In the genomic region with DNA sequence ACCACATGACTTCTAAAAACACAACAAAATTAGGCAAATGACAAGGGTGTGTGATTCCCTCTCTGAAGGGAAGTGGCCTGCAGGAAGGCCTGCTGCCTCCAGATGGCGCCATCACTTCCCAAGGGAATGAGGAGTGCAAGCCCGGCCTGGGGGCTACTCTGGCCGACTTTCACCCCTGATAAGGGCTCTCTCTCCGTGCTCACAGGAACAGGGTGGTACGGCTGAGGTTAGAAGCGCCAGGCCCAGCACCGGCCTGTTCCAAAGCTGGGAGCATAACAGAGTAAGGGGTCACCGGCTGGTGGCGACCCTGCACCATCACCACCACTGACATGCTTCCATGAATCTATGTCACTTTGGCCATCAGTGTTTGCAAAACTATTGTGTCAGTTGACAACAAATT, we compare ENCODE assay signal across 10 cellular contexts. TPM values are rescaled to one million over a fixed set of nuclear protein-coding genes. Genes with fewer than 3 reads are reported as not detected.
A peak's percentile ranks its signal among the peaks of the same experiment; 100 is the strongest.
DNase-seq lines count a peak whose midpoint lies in the region; ATAC-seq, FAIRE-seq and TF ChIP-seq lines count a peak whose summit lies in the region.
"Had no signal": no experiment of that assay in that cellular context is flagged by ENCODE, and none has a peak within 500 bp of the region (broad histone marks: within the 10 kb centered on the region; RNA-seq: fewer than 3 reads in every experiment).

No MANE protein-coding gene starts in this region.

- no peaks in the 10 kb centered on the region for H3K27me3 Mint-ChIP-seq in activated T-cell treated with anti-CD3 and anti-CD28 coated beads, Interleukin-2, amount 50 U/mL, for 72 hours (ENCODE audit: low read depth)
- H3K27me3 Mint-ChIP-seq: activated B cell treated with CpG ODN at 0.5 μM for 24 hours had no signal

- no peak overlapping the region for H3K27ac Mint-ChIP-seq in activated T-cell treated with anti-CD3 and anti-CD28 coated beads, Interleukin-2, amount 50 U/mL, for 72 hours
- H3K27ac Mint-ChIP-seq: activated B cell treated with CpG ODN at 0.5 μM for 24 hours had no signal

- no peaks in the 10 kb centered on the region for H3K4me1 ChIP-seq in hepatocyte (ENCODE audit: insufficient read depth)

- DNase-seq in NCI-H2081 (lab: John Stamatoyannopoulos, UW) (peak; percentile 20 to 27), NCI-H2081 treated with DMSO at 0.1 percent for 48 hours (lab: John Stamatoyannopoulos, UW) (no peak), HTR-8/SVneo (ENCODE audit: insufficient read length, low spot score) (peak; percentile 52), hepatocyte (ENCODE audit: low spot score) (peak; percentile 58)
- DNase-seq in activated T-cell treated with anti-CD3 and anti-CD28 coated beads, Interleukin-2, amount 50 U/mL, for 72 hours: peak; percentile 35 to 46
- DNase-seq in stimulated activated CD8-positive, alpha-beta memory T cell treated with anti-CD3 and anti-CD28 coated beads, Interleukin-7, amount 100 ng/mL, for 24 hours (ENCODE audit: low read depth): peak; percentile 8
- DNase-seq: activated B cell treated with CpG ODN at 0.5 μM for 24 hours had no signal

- no peak overlapping the region for H3K27ac ChIP-seq in hepatocyte
- H3K27ac ChIP-seq: BLaER1 treated with 17β-estradiol and CSF1 and Interleukin-3, amounts not matched to agents 10 nM and 100 nM had no signal

- no peak overlapping the region for H2AFZ ChIP-seq in hepatocyte

- H3K27me3 ChIP-seq in hepatocyte: no peaks in the 10 kb centered on the region
- H3K27me3 ChIP-seq: BLaER1 treated with 17β-estradiol and CSF1 and Interleukin-3, amounts not matched to agents 10 nM and 100 nM had no signal

- peak; percentile 61 for TF ChIP-seq CTCF in hepatocyte (IDR thresholded peaks at IDR 0.05; ENCODE audit: poor library complexity)

- peak in 1 of 2 donors; percentile 19 for ATAC-seq in activated T-cell treated with anti-CD3 and anti-CD28 coated beads, Interleukin-2, amount 50 U/mL, for 72 hours (replicated peaks in 1 of 2)
- ATAC-seq in GM18868 (IDR thresholded peaks at IDR 0.05; ENCODE audit: unreplicated experiment) (no peak), HG03442 (IDR thresholded peaks at IDR 0.05; ENCODE audit: unreplicated experiment) (no peak)

- no peaks in the 10 kb centered on the region for H3K9me2 ChIP-seq in hepatocyte (replicated peaks; ENCODE audit: insufficient read depth)

- H3K79me2 ChIP-seq in hepatocyte: no peaks in the 10 kb centered on the region

- H3K9me3 ChIP-seq in hepatocyte (ENCODE audit: low read depth): no peaks in the 10 kb centered on the region
- H3K9me3 ChIP-seq: BLaER1 treated with 17β-estradiol and CSF1 and Interleukin-3, amounts not matched to agents 10 nM and 100 nM had no signal

- H3K36me3 Mint-ChIP-seq in activated T-cell treated with anti-CD3 and anti-CD28 coated beads, Interleukin-2, amount 50 U/mL, for 72 hours (ENCODE audit: insufficient read depth in 2 of 2): no peaks in the 10 kb centered on the region

- H3K9me3 Mint-ChIP-seq in activated T-cell treated with anti-CD3 and anti-CD28 coated beads, Interleukin-2, amount 50 U/mL, for 72 hours: no peaks in the 10 kb centered on the region
- H3K9me3 Mint-ChIP-seq: activated B cell treated with CpG ODN at 0.5 μM for 24 hours had no signal

- H4K20me1 ChIP-seq in hepatocyte (ENCODE audit: insufficient read depth, poor library complexity, severe bottlenecking): no peaks in the 10 kb centered on the region
- H4K20me1 ChIP-seq: BLaER1 treated with 17β-estradiol and CSF1 and Interleukin-3, amounts not matched to agents 10 nM and 100 nM had no signal

- no peak overlapping the region for H3K4me3 Mint-ChIP-seq in activated T-cell treated with anti-CD3 and anti-CD28 coated beads, Interleukin-2, amount 50 U/mL, for 72 hours
- H3K4me3 Mint-ChIP-seq: activated B cell treated with CpG ODN at 0.5 μM for 24 hours had no signal

- no peaks in the 10 kb centered on the region for H3K36me3 ChIP-seq in hepatocyte (replicated peaks; ENCODE audit: insufficient read depth, low read depth)
- H3K36me3 ChIP-seq: BLaER1 treated with 17β-estradiol and CSF1 and Interleukin-3, amounts not matched to agents 10 nM and 100 nM had no signal

- WGBS in hepatocyte (ENCODE audit: low lambda C conversion rate, missing lambda C conversion rate): 53% methylated on average over 9 of the region's 9 CpGs

- H3K4me2 ChIP-seq in hepatocyte: no peak overlapping the region

- FAIRE-seq in HTR-8/SVneo (lab: Jason Lieb, UNC): no peak

- H3K4me3 ChIP-seq in hepatocyte: no peak overlapping the region
- H3K4me3 ChIP-seq: BLaER1 treated with 17β-estradiol and CSF1 and Interleukin-3, amounts not matched to agents 10 nM and 100 nM had no signal

- no peaks in the 10 kb centered on the region for H3K4me1 Mint-ChIP-seq in activated T-cell treated with anti-CD3 and anti-CD28 coated beads, Interleukin-2, amount 50 U/mL, for 72 hours (ENCODE audit: low read depth)
- H3K4me1 Mint-ChIP-seq: activated B cell treated with CpG ODN at 0.5 μM for 24 hours had no signal

RNA-seq across cellular contexts. Expression of a gene that starts 13.1 kb away (rescaled TPM):
- not detected for total RNA-seq in activated T-cell treated with anti-CD3 and anti-CD28 coated beads, Interleukin-2, amount 50 U/mL, for 72 hours
- total RNA-seq in hepatocyte: 0.53 and 0.56 TPM in 2 replicates
- polyA plus RNA-seq in hepatocyte: 1.1 and 1.3 TPM in 2 replicates
- total RNA-seq: activated B cell treated with CpG ODN at 0.5 μM for 24 hours had no signal

RNA-seq across cellular contexts. Expression of a gene that starts 22.8 kb away (rescaled TPM):
- total RNA-seq in activated T-cell treated with anti-CD3 and anti-CD28 coated beads, Interleukin-2, amount 50 U/mL, for 72 hours: under 1 TPM; 0.36 to 0.46 TPM
- total RNA-seq in hepatocyte: 1.2 and 2.0 TPM in 2 replicates
- polyA plus RNA-seq in hepatocyte: 1.8 and 2.5 TPM in 2 replicates
- total RNA-seq: activated B cell treated with CpG ODN at 0.5 μM for 24 hours had no signal

RNA-seq across cellular contexts. Expression of a gene that starts 39.0 kb away (rescaled TPM):
- not detected for total RNA-seq in activated T-cell treated with anti-CD3 and anti-CD28 coated beads, Interleukin-2, amount 50 U/mL, for 72 hours
- not detected in 2 replicates for total RNA-seq in hepatocyte
- polyA plus RNA-seq in hepatocyte: 0.39 TPM in 1 of 2 replicates, not detected in the other
- total RNA-seq: activated B cell treated with CpG ODN at 0.5 μM for 24 hours had no signal
